ENCODE assay signal across 19 cellular contexts in the genomic region with DNA sequence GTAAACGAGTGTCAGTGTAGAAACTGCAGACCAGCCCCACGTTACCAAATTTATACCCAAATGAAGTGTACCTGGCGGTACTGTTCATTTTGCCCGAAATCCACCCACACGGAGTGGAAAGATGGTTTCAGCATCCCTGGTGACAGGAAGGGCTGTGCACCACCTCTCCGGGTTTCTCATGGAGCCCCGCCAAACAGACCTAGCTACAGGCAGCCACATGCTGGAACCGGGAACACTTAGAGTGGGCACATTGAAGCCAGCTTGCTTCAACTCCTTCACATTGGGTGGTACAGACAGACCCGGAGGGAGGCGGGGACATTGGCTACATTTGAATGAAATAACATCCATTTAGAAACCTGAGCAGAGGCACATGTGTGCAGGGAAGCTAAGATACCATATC.
A peak's percentile ranks its signal among the peaks of the same experiment; 100 is the strongest.
DNase-seq lines count a peak whose midpoint lies in the region; ATAC-seq lines count a peak whose summit lies in the region.
"Had no signal": no experiment of that assay in that cellular context is flagged by ENCODE, and none has a peak within 500 bp of the region (broad histone marks: within the 10 kb centered on the region; RNA-seq: fewer than 3 reads in every experiment).

No MANE protein-coding gene starts in this region.

- H3K36me3 Mint-ChIP-seq in stimulated activated memory B cell treated with anti-CD40 and anti-IgM and Interleukin-4, amounts not matched to agents 10 μg/mL and 1 μg/mL and 100 μg/mL, for 72 hours, result peaks cover 18% of the 10 kb centered on the region
- H3K36me3 Mint-ChIP-seq: mesothelial cell of epicardium had no signal

- no peaks in the 10 kb centered on the region for H3K27me3 Mint-ChIP-seq in stimulated activated memory B cell treated with anti-CD40 and anti-IgM and Interleukin-4, amounts not matched to agents 10 μg/mL and 1 μg/mL and 100 μg/mL, for 72 hours
- H3K27me3 Mint-ChIP-seq: activated CD8-positive, alpha-beta memory T cell treated with anti-CD3 and anti-CD28 coated beads, Interleukin-2, amount 10 ng/mL, durations not matched to agents 7 days and 5 days had no signal

- peak; percentile 52 for DNase-seq in stimulated activated CD4-positive, alpha-beta T cell treated with anti-CD3 and anti-CD28 coated beads, Interleukin-15, amount 100 ng/mL, for 24 hours
- no peak for DNase-seq in stimulated activated CD4-positive, alpha-beta T cell treated with anti-CD3 and anti-CD28 coated beads, Interleukin-4, amount 100 ng/mL, for 24 hours
- peak; percentile 47 for DNase-seq in NCI-H2171 treated with DMSO at 0.1 percent for 48 hours (lab: John Stamatoyannopoulos, UW)
- peak; percentile 69 for DNase-seq in cerebellar cortex (ENCODE audit: low spot score)
- DNase-seq in NCI-H510A treated with DMSO at 0.1 percent for 48 hours (lab: John Stamatoyannopoulos, UW), result no peak
- DNase-seq in NCI-H146 treated with DMSO at 0.1 percent for 48 hours (lab: John Stamatoyannopoulos, UW; ENCODE audit: unreplicated experiment), result no peak
- DNase-seq: activated CD8-positive, alpha-beta memory T cell treated with anti-CD3 and anti-CD28 coated beads, Interleukin-2, amount 10 ng/mL, durations not matched to agents 7 days and 5 days; heart right ventricle; islet precursor cell; MG63; NCI-H187; NCI-H524; occipital lobe; thyroid gland had no signal

- peaks cover 95% of the 10 kb centered on the region for H3K4me1 Mint-ChIP-seq in stimulated activated memory B cell treated with anti-CD40 and anti-IgM and Interleukin-4, amounts not matched to agents 10 μg/mL and 1 μg/mL and 100 μg/mL, for 72 hours

- H3K27ac Mint-ChIP-seq in stimulated activated memory B cell treated with anti-CD40 and anti-IgM and Interleukin-4, amounts not matched to agents 10 μg/mL and 1 μg/mL and 100 μg/mL, for 72 hours, result peak overlapping the region; percentile 27

- H3K9me3 Mint-ChIP-seq in stimulated activated memory B cell treated with anti-CD40 and anti-IgM and Interleukin-4, amounts not matched to agents 10 μg/mL and 1 μg/mL and 100 μg/mL, for 72 hours, result no peaks in the 10 kb centered on the region
- H3K9me3 Mint-ChIP-seq: mesothelial cell of epicardium had no signal

- H3K4me3 Mint-ChIP-seq in stimulated activated memory B cell treated with anti-CD40 and anti-IgM and Interleukin-4, amounts not matched to agents 10 μg/mL and 1 μg/mL and 100 μg/mL, for 72 hours, result no peak overlapping the region
- H3K4me3 Mint-ChIP-seq: activated CD8-positive, alpha-beta memory T cell treated with anti-CD3 and anti-CD28 coated beads, Interleukin-2, amount 10 ng/mL, durations not matched to agents 7 days and 5 days; mesothelial cell of epicardium had no signal

- ATAC-seq in stimulated activated memory B cell treated with anti-CD40 and anti-IgM and Interleukin-4, amounts not matched to agents 10 μg/mL and 1 μg/mL and 100 μg/mL, for 72 hours, result no peak
- ATAC-seq in GM19328 (IDR thresholded peaks at IDR 0.05; ENCODE audit: unreplicated experiment), result no peak
- ATAC-seq: activated CD8-positive, alpha-beta memory T cell treated with anti-CD3 and anti-CD28 coated beads, Interleukin-2, amount 10 ng/mL, durations not matched to agents 7 days and 5 days; HepG2; sciatic nerve had no signal

Comparison
In these comparisons a context has a peak if more than half of its experiments do, and no peak if none do; other contexts are left out.
1. DNase-seq: peak in stimulated activated CD4-positive, alpha-beta T cell treated with anti-CD3 and anti-CD28 coated beads, Interleukin-15, amount 100 ng/mL, for 24 hours (single experiment), NCI-H2171 treated with DMSO at 0.1 percent for 48 hours (single experiment) and cerebellar cortex (single experiment); none in stimulated activated CD4-positive, alpha-beta T cell treated with anti-CD3 and anti-CD28 coated beads, Interleukin-4, amount 100 ng/mL, for 24 hours (single experiment), NCI-H510A treated with DMSO at 0.1 percent for 48 hours (single experiment) and NCI-H146 treated with DMSO at 0.1 percent for 48 hours (single experiment).